8 cellular contexts compared by ENCODE assay signal in genomic region chr9:37025381-37026084, GRCh38. TPM values are rescaled to one million over a fixed set of nuclear protein-coding genes. Genes with fewer than 3 reads are reported as not detected.
A peak's percentile ranks its signal among the peaks of the same experiment; 100 is the strongest.
DNase-seq lines count a peak whose midpoint lies in the region; ATAC-seq and TF ChIP-seq lines count a peak whose summit lies in the region.

No MANE protein-coding gene starts in this region.

- no peaks in the 10 kb centered on the region for H3K9me3 ChIP-seq in parathyroid adenoma (ENCODE audit: control insufficient read depth, low read length)

- no peak overlapping the region for H3K9ac ChIP-seq in parathyroid adenoma

- H3K4me3 ChIP-seq in parathyroid adenoma (ENCODE audit: low read depth, low read length): peak overlapping the region; percentile 33

- DNase-seq in G401 (ENCODE audit: low spot score) (peak; percentile 22), M059J (ENCODE audit: low read depth) (peak; percentile 38), GM19238 (ENCODE audit: insufficient read length, low spot score) (no peak)

- H3K4me3 Mint-ChIP-seq in dendritic cell treated with granulocyte-macrophage colony-stimulating factor and Interleukin-4, amounts not matched to agents 40 ng/mL and 50 ng/mL, for 4 days: peak overlapping the region; percentile 66

- no peak overlapping the region for H3K27ac Mint-ChIP-seq in dendritic cell treated with granulocyte-macrophage colony-stimulating factor and Interleukin-4, amounts not matched to agents 40 ng/mL and 50 ng/mL, for 4 days

- peak overlapping the region; percentile 64 for H3K4me2 ChIP-seq in parathyroid adenoma (ENCODE audit: low read length)

- intact Hi-C loops in dendritic cell treated with granulocyte-macrophage colony-stimulating factor and Interleukin-4, amounts not matched to agents 40 ng/mL and 50 ng/mL, for 4 days (cut with micrococcal nuclease): no loop called here

- no peak for ATAC-seq in GM19395 (IDR thresholded peaks at IDR 0.05; ENCODE audit: unreplicated experiment)
- ATAC-seq in GM18511 (IDR thresholded peaks at IDR 0.05; ENCODE audit: unreplicated experiment): no peak
- no peak for ATAC-seq in GM19455 (IDR thresholded peaks at IDR 0.05; ENCODE audit: unreplicated experiment)

- H3K27me3 ChIP-seq in parathyroid adenoma (ENCODE audit: control insufficient read depth, insufficient read depth, low read length): peaks cover 4% of the 10 kb centered on the region

- H3K4me1 ChIP-seq in parathyroid adenoma: no peaks in the 10 kb centered on the region

- peaks cover 39% of the 10 kb centered on the region for H3K4me1 Mint-ChIP-seq in dendritic cell treated with granulocyte-macrophage colony-stimulating factor and Interleukin-4, amounts not matched to agents 40 ng/mL and 50 ng/mL, for 4 days (ENCODE audit: low read depth)

- H3K27ac ChIP-seq in parathyroid adenoma: no peak overlapping the region

- H3K36me3 Mint-ChIP-seq in dendritic cell treated with granulocyte-macrophage colony-stimulating factor and Interleukin-4, amounts not matched to agents 40 ng/mL and 50 ng/mL, for 4 days (ENCODE audit: low read depth): no peaks in the 10 kb centered on the region

- no peaks in the 10 kb centered on the region for H3K79me2 ChIP-seq in parathyroid adenoma

- no peaks in the 10 kb centered on the region for H3K36me3 ChIP-seq in parathyroid adenoma (ENCODE audit: control insufficient read depth, insufficient read depth, low read length)

- no peak for TF ChIP-seq CTCF in parathyroid adenoma (IDR thresholded peaks at IDR 0.05)

- peaks cover 8% of the 10 kb centered on the region for H3K9me3 Mint-ChIP-seq in dendritic cell treated with granulocyte-macrophage colony-stimulating factor and Interleukin-4, amounts not matched to agents 40 ng/mL and 50 ng/mL, for 4 days

- H2AFZ ChIP-seq in parathyroid adenoma: peak overlapping the region; percentile 48

- H3K27me3 Mint-ChIP-seq in dendritic cell treated with granulocyte-macrophage colony-stimulating factor and Interleukin-4, amounts not matched to agents 40 ng/mL and 50 ng/mL, for 4 days: peaks cover 95% of the 10 kb centered on the region

- in situ Hi-C loops in G401 (cut with HindIII; ENCODE audit: low sequenced_read_pairs): no loop called here

RNA-seq across cellular contexts. Expression of gene PAX5, which starts 8.5 kb away (rescaled TPM):
- total RNA-seq in G401 (2014; rRNA removed; shearing (Covaris generic)): not detected in 2 replicates
- not detected in 2 replicates for total RNA-seq in M059J (2014; rRNA removed; shearing (Covaris generic))
